In the genomic region with DNA sequence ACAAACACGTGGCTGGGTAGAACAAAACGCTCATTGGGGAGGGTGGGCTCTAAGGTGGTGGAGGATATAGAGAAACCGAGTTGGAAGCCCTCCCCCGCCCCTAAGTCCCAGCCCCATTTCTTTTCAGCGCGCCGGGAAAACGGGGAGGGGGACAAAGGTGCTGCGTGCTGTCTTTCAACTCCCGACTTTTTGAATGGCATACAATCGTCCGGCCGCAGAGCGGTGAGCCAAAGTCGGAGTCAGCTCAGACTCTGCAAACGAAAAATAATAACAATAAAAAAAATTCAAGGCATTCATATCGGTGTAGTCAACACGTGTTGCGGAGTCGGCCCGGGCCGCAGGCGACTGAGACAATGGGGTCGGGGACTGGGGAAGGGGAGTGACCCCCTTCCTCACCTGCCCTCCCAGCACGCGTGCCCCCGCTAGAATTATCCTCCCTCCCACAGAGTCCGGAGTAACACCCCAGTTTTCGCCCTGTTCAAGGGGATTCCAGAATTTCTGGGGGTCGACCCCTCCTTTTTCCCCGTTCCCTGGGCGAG, we compare ENCODE assay signal across 1 cellular context.
A peak's percentile ranks its signal among the peaks of the same experiment; 100 is the strongest.
TF ChIP-seq lines count a peak whose summit lies in the region.

No MANE protein-coding gene starts in this region.

TF ChIP-seq in GM23338, 12 proteins besides CTCF, POLR2A, EP300 and RAD21 (continued from another document):
- TF ChIP-seq, protein P1, sequence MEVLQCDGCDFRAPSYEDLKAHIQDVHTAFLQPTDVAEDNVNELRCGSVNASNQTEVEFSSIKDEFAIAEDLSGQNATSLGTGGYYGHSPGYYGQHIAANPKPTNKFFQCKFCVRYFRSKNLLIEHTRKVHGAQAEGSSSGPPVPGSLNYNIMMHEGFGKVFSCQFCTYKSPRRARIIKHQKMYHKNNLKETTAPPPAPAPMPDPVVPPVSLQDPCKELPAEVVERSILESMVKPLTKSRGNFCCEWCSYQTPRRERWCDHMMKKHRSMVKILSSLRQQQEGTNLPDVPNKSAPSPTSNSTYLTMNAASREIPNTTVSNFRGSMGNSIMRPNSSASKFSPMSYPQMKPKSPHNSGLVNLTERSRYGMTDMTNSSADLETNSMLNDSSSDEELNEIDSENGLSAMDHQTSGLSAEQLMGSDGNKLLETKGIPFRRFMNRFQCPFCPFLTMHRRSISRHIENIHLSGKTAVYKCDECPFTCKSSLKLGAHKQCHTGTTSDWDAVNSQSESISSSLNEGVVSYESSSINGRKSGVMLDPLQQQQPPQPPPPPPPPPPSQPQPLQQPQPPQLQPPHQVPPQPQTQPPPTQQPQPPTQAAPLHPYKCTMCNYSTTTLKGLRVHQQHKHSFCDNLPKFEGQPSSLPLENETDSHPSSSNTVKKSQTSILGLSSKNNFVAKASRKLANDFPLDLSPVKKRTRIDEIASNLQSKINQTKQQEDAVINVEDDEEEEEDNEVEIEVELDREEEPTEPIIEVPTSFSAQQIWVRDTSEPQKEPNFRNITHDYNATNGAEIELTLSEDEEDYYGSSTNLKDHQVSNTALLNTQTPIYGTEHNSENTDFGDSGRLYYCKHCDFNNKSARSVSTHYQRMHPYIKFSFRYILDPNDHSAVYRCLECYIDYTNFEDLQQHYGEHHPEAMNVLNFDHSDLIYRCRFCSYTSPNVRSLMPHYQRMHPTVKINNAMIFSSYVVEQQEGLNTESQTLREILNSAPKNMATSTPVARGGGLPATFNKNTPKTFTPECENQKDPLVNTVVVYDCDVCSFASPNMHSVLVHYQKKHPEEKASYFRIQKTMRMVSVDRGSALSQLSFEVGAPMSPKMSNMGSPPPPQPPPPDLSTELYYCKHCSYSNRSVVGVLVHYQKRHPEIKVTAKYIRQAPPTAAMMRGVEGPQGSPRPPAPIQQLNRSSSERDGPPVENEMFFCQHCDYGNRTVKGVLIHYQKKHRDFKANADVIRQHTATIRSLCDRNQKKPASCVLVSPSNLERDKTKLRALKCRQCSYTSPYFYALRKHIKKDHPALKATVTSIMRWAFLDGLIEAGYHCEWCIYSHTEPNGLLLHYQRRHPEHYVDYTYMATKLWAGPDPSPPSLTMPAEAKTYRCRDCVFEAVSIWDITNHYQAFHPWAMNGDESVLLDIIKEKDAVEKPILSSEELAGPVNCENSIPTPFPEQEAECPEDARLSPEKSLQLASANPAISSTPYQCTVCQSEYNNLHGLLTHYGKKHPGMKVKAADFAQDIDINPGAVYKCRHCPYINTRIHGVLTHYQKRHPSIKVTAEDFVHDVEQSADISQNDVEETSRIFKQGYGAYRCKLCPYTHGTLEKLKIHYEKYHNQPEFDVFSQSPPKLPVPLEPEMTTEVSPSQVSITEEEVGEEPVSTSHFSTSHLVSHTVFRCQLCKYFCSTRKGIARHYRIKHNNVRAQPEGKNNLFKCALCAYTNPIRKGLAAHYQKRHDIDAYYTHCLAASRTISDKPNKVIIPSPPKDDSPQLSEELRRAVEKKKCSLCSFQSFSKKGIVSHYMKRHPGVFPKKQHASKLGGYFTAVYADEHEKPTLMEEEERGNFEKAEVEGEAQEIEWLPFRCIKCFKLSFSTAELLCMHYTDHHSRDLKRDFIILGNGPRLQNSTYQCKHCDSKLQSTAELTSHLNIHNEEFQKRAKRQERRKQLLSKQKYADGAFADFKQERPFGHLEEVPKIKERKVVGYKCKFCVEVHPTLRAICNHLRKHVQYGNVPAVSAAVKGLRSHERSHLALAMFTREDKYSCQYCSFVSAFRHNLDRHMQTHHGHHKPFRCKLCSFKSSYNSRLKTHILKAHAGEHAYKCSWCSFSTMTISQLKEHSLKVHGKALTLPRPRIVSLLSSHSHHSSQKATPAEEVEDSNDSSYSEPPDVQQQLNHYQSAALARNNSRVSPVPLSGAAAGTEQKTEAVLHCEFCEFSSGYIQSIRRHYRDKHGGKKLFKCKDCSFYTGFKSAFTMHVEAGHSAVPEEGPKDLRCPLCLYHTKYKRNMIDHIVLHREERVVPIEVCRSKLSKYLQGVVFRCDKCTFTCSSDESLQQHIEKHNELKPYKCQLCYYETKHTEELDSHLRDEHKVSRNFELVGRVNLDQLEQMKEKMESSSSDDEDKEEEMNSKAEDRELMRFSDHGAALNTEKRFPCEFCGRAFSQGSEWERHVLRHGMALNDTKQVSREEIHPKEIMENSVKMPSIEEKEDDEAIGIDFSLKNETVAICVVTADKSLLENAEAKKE (CRISPR knock-in tag; IDR thresholded peaks at IDR 0.05) = no peak
- TF ChIP-seq POLR2AphosphoS5 (IDR thresholded peaks at IDR 0.05; ENCODE audit: low read depth) = peak; percentile 31
